Comparison of ENCODE assay signal across 14 cellular contexts in the genomic region with DNA sequence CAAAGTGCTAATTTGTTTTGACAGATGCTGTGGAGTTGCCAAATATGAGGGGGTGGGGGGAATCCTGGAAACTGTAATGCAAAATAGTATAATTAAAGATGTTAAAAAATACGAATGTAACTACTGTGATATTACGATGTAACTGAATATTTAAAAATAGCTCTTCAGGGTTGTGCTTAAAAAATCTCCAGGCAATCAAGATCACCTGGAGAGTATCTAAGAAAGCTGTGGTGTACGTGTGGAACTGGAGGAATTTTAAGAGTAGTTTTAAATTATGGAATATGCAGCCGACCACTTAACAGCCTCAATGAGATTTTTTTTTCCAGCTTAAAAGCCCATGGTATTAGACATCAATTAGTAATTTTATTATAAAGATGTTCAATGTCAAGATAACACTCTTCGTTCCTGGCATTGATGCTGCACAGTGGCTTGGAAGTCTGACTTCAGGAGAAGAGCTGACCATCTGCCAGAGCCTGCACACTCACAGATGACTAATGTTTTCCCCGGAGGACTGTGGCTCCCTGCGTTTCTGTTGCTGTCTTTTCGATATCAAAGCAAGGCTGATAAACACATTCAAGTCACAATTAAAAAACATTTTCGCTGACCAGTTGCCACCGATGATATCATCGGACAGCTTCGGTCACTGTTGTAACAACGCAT.
DNase-seq lines count a peak whose midpoint lies in the region; ATAC-seq, FAIRE-seq and TF ChIP-seq lines count a peak whose summit lies in the region.
"Had no signal": no experiment of that assay in that cellular context is flagged by ENCODE, and none has a peak within 500 bp of the region (broad histone marks: within the 10 kb centered on the region; RNA-seq: fewer than 3 reads in every experiment).

No MANE protein-coding gene starts in this region.

- H3K36me3 ChIP-seq in BE2C (no peaks in the 10 kb centered on the region), astrocyte (ENCODE audit: insufficient read depth, low read length) (no peaks in the 10 kb centered on the region), hepatocyte (replicated peaks; ENCODE audit: insufficient read depth, low read depth) (no peaks in the 10 kb centered on the region)
- H3K36me3 ChIP-seq: esophagus muscularis mucosa had no signal

- TF ChIP-seq POLR2A in lower leg skin (IDR thresholded peaks at IDR 0.05): no peak

- H3K27me3 ChIP-seq in BE2C (0 out of 2 replicates have a peak, but pooled peaks cover 3% of the 10 kb centered on the region), astrocyte (ENCODE audit: insufficient read depth, low read length) (no peaks in the 10 kb centered on the region), hepatocyte (no peaks in the 10 kb centered on the region)
- H3K27me3 ChIP-seq: body of pancreas had no signal

- H3K36me3 Mint-ChIP-seq in astrocyte (ENCODE audit: low read depth, unreplicated experiment): peaks cover 3% of the 10 kb centered on the region
- H3K36me3 Mint-ChIP-seq: CD14-positive monocyte had no signal

- peak; percentile 56 for FAIRE-seq in astrocyte (lab: Jason Lieb, UNC)

- H3K4me3 ChIP-seq in BE2C (ENCODE audit: low read depth, low read length): no peak overlapping the region
- H3K4me3 ChIP-seq in astrocyte (ENCODE audit: insufficient read depth, low read depth, low read length): peak overlapping the region; percentile 14
- H3K4me3 ChIP-seq in hepatocyte: no peak overlapping the region
- no peak overlapping the region for H3K4me3 ChIP-seq in lower leg skin (ENCODE audit: low read depth, poor library complexity, severe bottlenecking)
- H3K4me3 ChIP-seq: body of pancreas, esophagus muscularis mucosa had no signal

- H3K4me3 Mint-ChIP-seq in astrocyte (ENCODE audit: unreplicated experiment): no peak overlapping the region
- H3K4me3 Mint-ChIP-seq: CD14-positive monocyte had no signal

- H3K9me3 ChIP-seq in BE2C (no peaks in the 10 kb centered on the region), astrocyte (ENCODE audit: insufficient read depth, low read depth, low read length) (no peaks in the 10 kb centered on the region), hepatocyte (ENCODE audit: low read depth) (no peaks in the 10 kb centered on the region)
- H3K9me3 ChIP-seq: body of pancreas, esophagus muscularis mucosa had no signal

- no peaks in the 10 kb centered on the region for H3K4me1 Mint-ChIP-seq in astrocyte (ENCODE audit: low read depth, unreplicated experiment)
- H3K4me1 Mint-ChIP-seq: CD14-positive monocyte had no signal

- H3K79me2 ChIP-seq in astrocyte (ENCODE audit: insufficient read depth, low read length) (no peaks in the 10 kb centered on the region), hepatocyte (no peaks in the 10 kb centered on the region)

- H3K4me2 ChIP-seq in astrocyte (ENCODE audit: low read length) (peak overlapping the region; percentile 77), hepatocyte (no peak overlapping the region)

- no peaks in the 10 kb centered on the region for H3K9me2 ChIP-seq in hepatocyte (replicated peaks; ENCODE audit: insufficient read depth)

- no peaks in the 10 kb centered on the region for H4K20me1 ChIP-seq in astrocyte (ENCODE audit: insufficient read depth, low read length)
- H4K20me1 ChIP-seq in hepatocyte (ENCODE audit: insufficient read depth, poor library complexity, severe bottlenecking): no peaks in the 10 kb centered on the region

- H2AFZ ChIP-seq in astrocyte (ENCODE audit: low read depth, low read length): peak overlapping the region; percentile 22
- no peak overlapping the region for H2AFZ ChIP-seq in hepatocyte

- H3K27ac ChIP-seq in astrocyte (ENCODE audit: low read depth, low read length): peak overlapping the region; percentile 37
- no peak overlapping the region for H3K27ac ChIP-seq in hepatocyte
- H3K27ac ChIP-seq: body of pancreas, esophagus muscularis mucosa had no signal

- whole genome bisulfite sequencing in hepatocyte (ENCODE audit: low lambda C conversion rate, missing lambda C conversion rate): 61% methylated on average over 13 of the region's 13 CpGs
- 52 to 56% methylated on average over 13 of the region's 13 CpGs for WGBS in lower leg skin, 2 donors

- TF ChIP-seq CTCF in BE2C (IDR thresholded peaks at IDR 0.05; ENCODE audit: low read depth, low read length): no peak
- TF ChIP-seq CTCF in astrocyte (IDR thresholded peaks at IDR 0.05; ENCODE audit: insufficient read depth, low read depth, low read length): no peak
- no peak for TF ChIP-seq CTCF in hepatocyte (IDR thresholded peaks at IDR 0.05; ENCODE audit: poor library complexity)
- TF ChIP-seq CTCF in lower leg skin (IDR thresholded peaks at IDR 0.05): no peak

- H3K27ac Mint-ChIP-seq in astrocyte (ENCODE audit: unreplicated experiment): no peak overlapping the region
- H3K27ac Mint-ChIP-seq: CD14-positive monocyte had no signal

- DNase-seq in BE2C (peak; percentile 65), M059J (ENCODE audit: low read depth) (peak; percentile 95), astrocyte (ENCODE audit: low read depth) (peak; percentile 90), hepatocyte (ENCODE audit: low spot score) (peak; percentile 22), T-helper 1 cell (no peak), lower leg skin (ENCODE audit: low spot score in 2 of 2) (no peak)
- DNase-seq in central memory CD4-positive, alpha-beta T cell: no peak
- DNase-seq: activated CD8-positive, alpha-beta memory T cell treated with anti-CD3 and anti-CD28 coated beads, Interleukin-2, amount 50 U/mL, for 4 hours; MV-4-11; stimulated activated CD4-positive, alpha-beta T cell treated with anti-CD3 and anti-CD28 coated beads, Interleukin-4, amount 100 ng/mL, for 4 hours had no signal

- ATAC-seq in HG02571 (IDR thresholded peaks at IDR 0.05; ENCODE audit: unreplicated experiment): no peak
- ATAC-seq: body of pancreas had no signal

- H3K9me3 Mint-ChIP-seq in astrocyte (ENCODE audit: unreplicated experiment): peaks cover 5% of the 10 kb centered on the region

- H3K4me1 ChIP-seq in BE2C (0 out of 2 replicates have a peak, but pooled peaks cover 2% of the 10 kb centered on the region), astrocyte (ENCODE audit: insufficient read depth, low read length) (peaks cover 9% of the 10 kb centered on the region), hepatocyte (ENCODE audit: insufficient read depth) (no peaks in the 10 kb centered on the region)
- H3K4me1 ChIP-seq: body of pancreas had no signal

- intact Hi-C loops in lower leg skin (cut with DNase I; ENCODE audit: low total_unique reads): loop anchor here (10.0 kb wide), 1 partner anchor 864 kb away; no protein-coding TSS in a partner anchor

- H3K9ac ChIP-seq in astrocyte (ENCODE audit: low read length): peak overlapping the region; percentile 25

- peaks cover 12% of the 10 kb centered on the region for H3K27me3 Mint-ChIP-seq in astrocyte (ENCODE audit: low read depth, unreplicated experiment)

Comparison
In these comparisons a context has a peak if more than half of its experiments do, and no peak if none do; other contexts are left out.
1. DNase-seq: peak in BE2C (single experiment), M059J (single experiment), astrocyte (single experiment) and hepatocyte (single experiment); none in T-helper 1 cell (0 of 5), central memory CD4-positive, alpha-beta T cell (single experiment) and lower leg skin (0 of 2).